Comparison of ENCODE assay signal across 16 cellular contexts in genomic region chr11:119433369-119433749, GRCh38. TPM values are rescaled to one million over a fixed set of nuclear protein-coding genes. Genes with fewer than 3 reads are reported as not detected.
DNase-seq lines count a peak whose midpoint lies in the region; ATAC-seq and TF ChIP-seq lines count a peak whose summit lies in the region.
"Had no signal": no experiment of that assay in that cellular context is flagged by ENCODE, and none has a peak within 500 bp of the region (broad histone marks: within the 10 kb centered on the region; RNA-seq: fewer than 3 reads in every experiment).

No MANE protein-coding gene starts in this region.

- peaks cover 21% of the 10 kb centered on the region for H3K4me1 ChIP-seq in fibroblast of lung (ENCODE audit: control insufficient read depth, extremely low read depth, insufficient read depth, low read length)
- H3K4me1 ChIP-seq in CD8-positive, alpha-beta memory T cell (ENCODE audit: insufficient read depth, low read length): no peaks in the 10 kb centered on the region
- H3K4me1 ChIP-seq: left ventricle myocardium inferior, parathyroid adenoma had no signal

- peaks cover 0 to 3% (median 0%) of the 10 kb centered on the region in 3 donors for H3K36me3 Mint-ChIP-seq in CD8-positive, alpha-beta memory T cell

- H3K4me2 ChIP-seq in fibroblast of lung (ENCODE audit: extremely low read depth, insufficient read depth, low read length): peak overlapping the region; percentile 52

- H3K27me3 Mint-ChIP-seq in CD8-positive, alpha-beta memory T cell: peaks cover 19 to 50% of the 10 kb centered on the region in 2 donors

- H2AFZ ChIP-seq in fibroblast of lung (ENCODE audit: low read length): no peak overlapping the region
- H2AFZ ChIP-seq: parathyroid adenoma had no signal

- no peaks in the 10 kb centered on the region for H3K9me3 ChIP-seq in fibroblast of lung (ENCODE audit: control insufficient read depth, insufficient read depth, low read depth, low read length)
- no peaks in the 10 kb centered on the region for H3K9me3 ChIP-seq in CD8-positive, alpha-beta memory T cell (ENCODE audit: low read length)

- peaks cover 6% of the 10 kb centered on the region for H3K27me3 ChIP-seq in fibroblast of lung (ENCODE audit: control insufficient read depth, insufficient read depth, low read length)
- H3K27me3 ChIP-seq in CD8-positive, alpha-beta memory T cell (ENCODE audit: insufficient read depth, low read length, poor library complexity, severe bottlenecking): no peaks in the 10 kb centered on the region

- H3K36me3 ChIP-seq in fibroblast of lung (ENCODE audit: control insufficient read depth, insufficient read depth, low read length): no peaks in the 10 kb centered on the region
- H3K36me3 ChIP-seq in CD8-positive, alpha-beta memory T cell (ENCODE audit: insufficient read depth, low read length): no peaks in the 10 kb centered on the region
- H3K36me3 ChIP-seq: left ventricle myocardium inferior had no signal

- H3K4me3 ChIP-seq in fibroblast of lung (replicated peaks in 1 of 4; ENCODE audit: control extremely low read depth in 1 of 4, insufficient read depth in 1 of 4, low read depth in 3 of 4, low read length in 4 of 4): peak overlapping the region in 2 of 4 experiments; percentile 3 to 44
- H3K4me3 ChIP-seq in CD8-positive, alpha-beta memory T cell (ENCODE audit: low read length): no peak overlapping the region

- no peaks in the 10 kb centered on the region for H4K20me1 ChIP-seq in fibroblast of lung (ENCODE audit: control insufficient read depth, extremely low read depth, insufficient read depth, low read length)

- H3K4me3 Mint-ChIP-seq in CD8-positive, alpha-beta memory T cell: no peak overlapping the region
- H3K4me3 Mint-ChIP-seq: activated CD4-positive, alpha-beta memory T cell treated with anti-CD3 and anti-CD28 coated beads, Interleukin-2, amount 10 ng/mL, durations not matched to agents 7 days and 5 days; dendritic cell treated with granulocyte-macrophage colony-stimulating factor and Interleukin-4, amounts not matched to agents 40 ng/mL and 50 ng/mL, for 4 days; T-helper 17 cell had no signal

- no peak overlapping the region for H3K9ac ChIP-seq in fibroblast of lung (ENCODE audit: insufficient read depth, low read length)
- H3K9ac ChIP-seq: parathyroid adenoma had no signal

- no peak overlapping the region for H3K27ac Mint-ChIP-seq in CD8-positive, alpha-beta memory T cell
- H3K27ac Mint-ChIP-seq: activated CD4-positive, alpha-beta memory T cell treated with anti-CD3 and anti-CD28 coated beads, Interleukin-2, amount 10 ng/mL, durations not matched to agents 7 days and 5 days; dendritic cell treated with granulocyte-macrophage colony-stimulating factor and Interleukin-4, amounts not matched to agents 40 ng/mL and 50 ng/mL, for 4 days; T-helper 17 cell had no signal

- DNase-seq in EL: peak; percentile 75
- peak; percentile 78 for DNase-seq in RPMI7951 (ENCODE audit: low read depth)
- peak; percentile 40 to 73 for DNase-seq in fibroblast of lung (ENCODE audit: low read depth in 2 of 2)
- DNase-seq in sciatic nerve (ENCODE audit: low spot score): no peak
- DNase-seq in CD8-positive, alpha-beta memory T cell: no peak
- DNase-seq in cardiac septum (ENCODE audit: low spot score): no peak
- DNase-seq: activated CD4-positive, alpha-beta memory T cell treated with anti-CD3 and anti-CD28 coated beads, Interleukin-2, amount 10 ng/mL, durations not matched to agents 7 days and 5 days; activated naive CD4-positive, alpha-beta T cell treated with anti-CD3 and anti-CD28 coated beads, Interleukin-2, amount 50 U/mL, for 16 hours; left ventricle myocardium inferior; NCI-H1930; NK-92 treated with Interleukin-12 subunit alpha and Interleukin-12 subunit beta, amount 100 ng/mL, for 24 hours; T-helper 17 cell had no signal

- intact Hi-C loops in sciatic nerve (cut with DNase I) (no loop called here), cardiac septum (cut with DNase I) (no loop called here)

- H3K4me1 Mint-ChIP-seq in CD8-positive, alpha-beta memory T cell: no peaks in the 10 kb centered on the region
- H3K4me1 Mint-ChIP-seq: activated CD4-positive, alpha-beta memory T cell treated with anti-CD3 and anti-CD28 coated beads, Interleukin-2, amount 10 ng/mL, durations not matched to agents 7 days and 5 days had no signal

- no peak for TF ChIP-seq CTCF in fibroblast of lung (conservative IDR thresholded peaks at IDR 0.05 in 1 of 2, IDR thresholded peaks at IDR 0.05 in 1 of 2; ENCODE audit: low read depth in 1 of 2, low read length in 2 of 2)

- CTCF ChIA-PET in CD8-positive, alpha-beta memory T cell (lab: Charles Lee): no interaction called here

- POLR2A ChIA-PET in CD8-positive, alpha-beta memory T cell (lab: Charles Lee): no interaction called here

- H3K9me3 Mint-ChIP-seq in CD8-positive, alpha-beta memory T cell: peaks cover 3 to 12% (median 8%) of the 10 kb centered on the region in 5 donors
- H3K9me3 Mint-ChIP-seq: dendritic cell treated with granulocyte-macrophage colony-stimulating factor and Interleukin-4, amounts not matched to agents 40 ng/mL and 50 ng/mL, for 4 days had no signal

- ATAC-seq in sciatic nerve (peak; percentile 21), GM18511 (IDR thresholded peaks at IDR 0.05; ENCODE audit: unreplicated experiment) (no peak), HG03108 (IDR thresholded peaks at IDR 0.05; ENCODE audit: unreplicated experiment) (no peak)
- ATAC-seq: T-helper 17 cell had no signal

- peak overlapping the region; percentile 63 for H3K27ac ChIP-seq in fibroblast of lung (ENCODE audit: insufficient read depth, low read length)
- no peak overlapping the region for H3K27ac ChIP-seq in CD8-positive, alpha-beta memory T cell (ENCODE audit: low read depth, low read length)
- H3K27ac ChIP-seq: left ventricle myocardium inferior, parathyroid adenoma had no signal

- H3K79me2 ChIP-seq in fibroblast of lung (ENCODE audit: control insufficient read depth, insufficient read depth, low read length): no peaks in the 10 kb centered on the region
- H3K79me2 ChIP-seq: parathyroid adenoma had no signal

RNA-seq across cellular contexts. Expression of gene THY1, which starts 10.4 kb away (rescaled TPM):
- total RNA-seq in RPMI7951 (2014; rRNA removed; shearing (Covaris generic)): 949 and 1,053 TPM in 2 replicates
- total RNA-seq in fibroblast of lung: 105 and 292 TPM in 2 replicates
- polyA plus RNA-seq in fibroblast of lung: 824 and 1,700 TPM in 2 replicates
- 595 and 805 TPM in 2 replicates for polyA plus RNA-seq in fibroblast of lung (2012)
- 1,722 and 2,470 TPM in 2 replicates for polyA minus RNA-seq in fibroblast of lung (ENCODE audit: low replicate concordance)
- 3.8 TPM for total RNA-seq in sciatic nerve
- total RNA-seq in CD8-positive, alpha-beta memory T cell: under 1 TPM; 0.40 to 0.74 TPM
- polyA plus RNA-seq in CD8-positive, alpha-beta memory T cell: not detected
- total RNA-seq in cardiac septum: 6.8 TPM

RNA-seq across cellular contexts. Expression of gene USP2, which starts 51.9 kb away (rescaled TPM):
- total RNA-seq in RPMI7951 (2014; rRNA removed; shearing (Covaris generic)): 0.24 and 0.49 TPM in 2 replicates
- total RNA-seq in fibroblast of lung (0.77 and 2.3 TPM in 2 replicates), sciatic nerve (13.7 TPM), cardiac septum (80.0 TPM)
- polyA plus RNA-seq in fibroblast of lung: 0.66 and 1.0 TPM in 2 replicates
- polyA plus RNA-seq in fibroblast of lung (2012): 0.78 and 0.98 TPM in 2 replicates
- polyA minus RNA-seq in fibroblast of lung (ENCODE audit: low replicate concordance): 1.4 and 7.7 TPM in 2 replicates
- under 1 TPM; 0.15 to 0.51 TPM for total RNA-seq in CD8-positive, alpha-beta memory T cell
- polyA plus RNA-seq in CD8-positive, alpha-beta memory T cell: not detected

Comparison
In these comparisons a context has a peak if more than half of its experiments do, and no peak if none do; other contexts are left out.
1. DNase-seq: peak in EL (single experiment), RPMI7951 (single experiment) and fibroblast of lung (2 of 2); none in sciatic nerve (single experiment), CD8-positive, alpha-beta memory T cell (0 of 5) and cardiac septum (single experiment).
2. RNA of gene THY1, which starts 10.4 kb away (total RNA-seq): 949 to 1,053 TPM in RPMI7951 and 105 to 292 TPM in fibroblast of lung; 6.8 TPM in cardiac septum (single experiment), 3.8 TPM in sciatic nerve (single experiment) and 0.40 to 0.74 TPM in CD8-positive, alpha-beta memory T cell; every median in the first group is over 10 times any median in the second.